8 cellular contexts compared by ENCODE assay signal in genomic region chr4:54225671-54226398, GRCh38. TPM values are rescaled to one million over a fixed set of nuclear protein-coding genes. Genes with fewer than 3 reads are reported as not detected.
DNase-seq lines count a peak whose midpoint lies in the region; ATAC-seq and TF ChIP-seq lines count a peak whose summit lies in the region.

No MANE protein-coding gene starts in this region.

- 9% methylated on average over 30 of the region's 32 CpGs for WGBS in smooth muscle cell (ENCODE audit: low lambda C conversion rate)

- DNase-seq in H7 (peak; percentile 75), smooth muscle cell (lab: John Stamatoyannopoulos, UW; ENCODE audit: unreplicated experiment) (no peak), hippocampal formation (lab: John Stamatoyannopoulos, UW) (no peak), NK-92 (lab: John Stamatoyannopoulos, UW; ENCODE audit: unreplicated experiment) (no peak), GM10248 (ENCODE audit: extremely low spot score) (no peak), GDM1 (lab: John Stamatoyannopoulos, UW) (no peak)
- DNase-seq in activated naive CD8-positive, alpha-beta T cell treated with anti-CD3 and anti-CD28 coated beads, Interleukin-2, amount 50 U/mL, for 24 hours = peak; percentile 3

- no peak overlapping the region for H3K9ac ChIP-seq in iPS-15b (ENCODE audit: low read depth, low read length)
- H3K9ac ChIP-seq in smooth muscle cell (ENCODE audit: low read depth) = peak overlapping the region; percentile 41

- H3K27me3 Mint-ChIP-seq in activated naive CD8-positive, alpha-beta T cell treated with anti-CD3 and anti-CD28 coated beads, Interleukin-2, amount 50 U/mL, for 24 hours = peaks cover 85% of the 10 kb centered on the region

- POLR2A ChIA-PET in GM10248 (lab: Yijun Ruan, JAX) = no interaction called here

- peaks cover 13% of the 10 kb centered on the region for H4K20me1 ChIP-seq in smooth muscle cell (ENCODE audit: low read depth)

- no peaks in the 10 kb centered on the region for H3K9me3 ChIP-seq in iPS-15b (ENCODE audit: control insufficient read depth, insufficient read depth, low read length)
- no peaks in the 10 kb centered on the region for H3K9me3 ChIP-seq in smooth muscle cell (replicated peaks; ENCODE audit: low read depth)

- no peaks in the 10 kb centered on the region for H3F3A ChIP-seq in smooth muscle cell (ENCODE audit: low read depth)

- H3K36me3 Mint-ChIP-seq in activated naive CD8-positive, alpha-beta T cell treated with anti-CD3 and anti-CD28 coated beads, Interleukin-2, amount 50 U/mL, for 24 hours (ENCODE audit: low read depth) = no peaks in the 10 kb centered on the region

- H3K4me3 ChIP-seq in H7 (ENCODE audit: insufficient read depth, low read depth, low read length) (peak overlapping the region; percentile 45), iPS-15b (ENCODE audit: low read depth, low read length) (peak overlapping the region; percentile 85), smooth muscle cell (peak overlapping the region; percentile 89)

- CTCF ChIA-PET in GM10248 (lab: Yijun Ruan, JAX) = interaction anchor here (1.0 to 1.9 kb wide), 4 partner anchors 9 to 519 kb away, joined by 3 to 14 read pairs (median 3); no protein-coding TSS in a partner anchor

- no peak for ATAC-seq in activated naive CD8-positive, alpha-beta T cell treated with anti-CD3 and anti-CD28 coated beads, Interleukin-2, amount 50 U/mL, for 24 hours

- peaks cover 9% of the 10 kb centered on the region for H3K4me1 ChIP-seq in iPS-15b (ENCODE audit: control insufficient read depth, insufficient read depth, low read length)
- peaks cover 22% of the 10 kb centered on the region for H3K4me1 ChIP-seq in smooth muscle cell (ENCODE audit: low read depth)

- H3K9me3 Mint-ChIP-seq in activated naive CD8-positive, alpha-beta T cell treated with anti-CD3 and anti-CD28 coated beads, Interleukin-2, amount 50 U/mL, for 24 hours = no peaks in the 10 kb centered on the region

- peak overlapping the region; percentile 67 for H3K4me3 Mint-ChIP-seq in activated naive CD8-positive, alpha-beta T cell treated with anti-CD3 and anti-CD28 coated beads, Interleukin-2, amount 50 U/mL, for 24 hours

- TF ChIP-seq CTCF in smooth muscle cell (IDR thresholded peaks at IDR 0.05; ENCODE audit: borderline replicate concordance, insufficient read depth, poor library complexity, severe bottlenecking) = no peak
- no peak for TF ChIP-seq CTCF in GM10248 (IDR thresholded peaks at IDR 0.05; ENCODE audit: control extremely low read depth, extremely low read depth, low read depth, missing control alignments)

- peak overlapping the region; percentile 61 for H3K27ac ChIP-seq in smooth muscle cell (ENCODE audit: low read depth)

- H3K4me2 ChIP-seq in smooth muscle cell = peak overlapping the region; percentile 82

- no peak overlapping the region for H3K27ac Mint-ChIP-seq in activated naive CD8-positive, alpha-beta T cell treated with anti-CD3 and anti-CD28 coated beads, Interleukin-2, amount 50 U/mL, for 24 hours

- H3K79me2 ChIP-seq in smooth muscle cell (ENCODE audit: low read depth) = peaks cover 19% of the 10 kb centered on the region

- peaks cover 33% of the 10 kb centered on the region for H3K4me1 Mint-ChIP-seq in activated naive CD8-positive, alpha-beta T cell treated with anti-CD3 and anti-CD28 coated beads, Interleukin-2, amount 50 U/mL, for 24 hours

- H3K36me3 ChIP-seq in H7 (replicated peaks; ENCODE audit: control insufficient read depth, insufficient read depth, low read length) (no peaks in the 10 kb centered on the region), iPS-15b (ENCODE audit: control insufficient read depth, insufficient read depth, low read length) (no peaks in the 10 kb centered on the region), smooth muscle cell (ENCODE audit: low read depth) (no peaks in the 10 kb centered on the region)

- H3K27me3 ChIP-seq in H7 (ENCODE audit: control insufficient read depth, insufficient read depth, low read length) (peaks cover 89% of the 10 kb centered on the region), iPS-15b (ENCODE audit: control insufficient read depth, insufficient read depth, low read length) (peaks cover 96% of the 10 kb centered on the region), smooth muscle cell (ENCODE audit: low read depth) (no peaks in the 10 kb centered on the region)

- H2AFZ ChIP-seq in smooth muscle cell (ENCODE audit: low read depth) = peak overlapping the region; percentile 87

RNA-seq across cellular contexts. Expression of gene PDGFRA, which starts 3.3 kb away (rescaled TPM):
- 5.5 and 10.8 TPM in 2 replicates for total RNA-seq in H7 (2014; rRNA removed; shearing (Covaris generic))
- total RNA-seq in smooth muscle cell = 281 and 311 TPM in 2 replicates
- 111 and 112 TPM in 2 replicates for polyA plus RNA-seq in smooth muscle cell

Comparison
In these comparisons a context has a peak if more than half of its experiments do, and no peak if none do; other contexts are left out.
1. DNase-seq: peak in H7 (single experiment) and activated naive CD8-positive, alpha-beta T cell treated with anti-CD3 and anti-CD28 coated beads, Interleukin-2, amount 50 U/mL, for 24 hours (single experiment); none in smooth muscle cell (single experiment), hippocampal formation (0 of 2), NK-92 (single experiment), GM10248 (single experiment) and GDM1 (single experiment).
2. RNA of gene PDGFRA, which starts 3.3 kb away (total RNA-seq): 281 to 311 TPM in smooth muscle cell; 5.5 to 10.8 TPM in H7; every median in the first group is over 10 times any median in the second.
3. Peak in every context shown above with its lines, with median percentiles within 50 percentile points of each other: H3K4me3 ChIP-seq.